21 cellular contexts compared by ENCODE assay signal in the genomic region with DNA sequence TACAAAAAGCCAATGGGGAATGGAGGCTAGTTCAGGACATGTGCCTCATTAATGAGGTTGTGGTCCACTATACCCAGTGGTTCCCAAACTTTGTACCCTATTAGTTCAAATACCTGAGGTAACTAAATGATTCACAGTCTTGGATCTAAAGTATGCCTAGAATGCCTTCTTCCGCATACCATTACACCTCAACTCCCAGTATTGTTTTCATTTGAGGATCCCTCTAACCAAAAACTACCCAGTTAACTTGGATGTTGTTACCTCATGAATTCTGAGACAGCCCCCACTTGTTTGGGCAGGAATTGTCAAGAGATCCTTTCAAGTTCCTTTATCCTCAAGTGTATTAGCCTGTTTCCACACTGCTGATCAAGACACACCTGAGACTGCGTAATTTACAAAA.
"Had no signal": no experiment of that assay in that cellular context is flagged by ENCODE, and none has a peak within 500 bp of the region (broad histone marks: within the 10 kb centered on the region; RNA-seq: fewer than 3 reads in every experiment).

No MANE protein-coding gene starts in this region.

- H3K4me3 ChIP-seq: gastroesophageal sphincter, heart right ventricle, lower lobe of right lung, pancreas, right lobe of liver, thoracic aorta, tibial nerve, upper lobe of left lung had no signal

- DNase-seq: cortex of kidney; effector memory CD8-positive, alpha-beta T cell; foreskin fibroblast; glutamatergic neuron; heart right ventricle; hippocampal formation; islet precursor cell; kidney glomerular epithelial cell; left ventricle myocardium superior; lower lobe of right lung; natural killer cell; pancreas; right lobe of liver; small intestine; stimulated activated CD4-positive, alpha-beta T cell treated with anti-CD3 and anti-CD28 coated beads, Interleukin-15, amount 100 ng/mL, for 24 hours; stimulated activated CD4-positive, alpha-beta T cell treated with anti-CD3 and anti-CD28 coated beads, Interleukin-2, amount 100 ng/mL, for 48 hours; stimulated activated naive B cell treated with anti-CD40 and anti-IgM and Interleukin-4, amounts not matched to agents 10 μg/mL and 1 μg/mL and 100 μg/mL, for 72 hours; upper lobe of left lung had no signal
